Comparison of ENCODE assay signal across 1 cellular context in the genomic region with DNA sequence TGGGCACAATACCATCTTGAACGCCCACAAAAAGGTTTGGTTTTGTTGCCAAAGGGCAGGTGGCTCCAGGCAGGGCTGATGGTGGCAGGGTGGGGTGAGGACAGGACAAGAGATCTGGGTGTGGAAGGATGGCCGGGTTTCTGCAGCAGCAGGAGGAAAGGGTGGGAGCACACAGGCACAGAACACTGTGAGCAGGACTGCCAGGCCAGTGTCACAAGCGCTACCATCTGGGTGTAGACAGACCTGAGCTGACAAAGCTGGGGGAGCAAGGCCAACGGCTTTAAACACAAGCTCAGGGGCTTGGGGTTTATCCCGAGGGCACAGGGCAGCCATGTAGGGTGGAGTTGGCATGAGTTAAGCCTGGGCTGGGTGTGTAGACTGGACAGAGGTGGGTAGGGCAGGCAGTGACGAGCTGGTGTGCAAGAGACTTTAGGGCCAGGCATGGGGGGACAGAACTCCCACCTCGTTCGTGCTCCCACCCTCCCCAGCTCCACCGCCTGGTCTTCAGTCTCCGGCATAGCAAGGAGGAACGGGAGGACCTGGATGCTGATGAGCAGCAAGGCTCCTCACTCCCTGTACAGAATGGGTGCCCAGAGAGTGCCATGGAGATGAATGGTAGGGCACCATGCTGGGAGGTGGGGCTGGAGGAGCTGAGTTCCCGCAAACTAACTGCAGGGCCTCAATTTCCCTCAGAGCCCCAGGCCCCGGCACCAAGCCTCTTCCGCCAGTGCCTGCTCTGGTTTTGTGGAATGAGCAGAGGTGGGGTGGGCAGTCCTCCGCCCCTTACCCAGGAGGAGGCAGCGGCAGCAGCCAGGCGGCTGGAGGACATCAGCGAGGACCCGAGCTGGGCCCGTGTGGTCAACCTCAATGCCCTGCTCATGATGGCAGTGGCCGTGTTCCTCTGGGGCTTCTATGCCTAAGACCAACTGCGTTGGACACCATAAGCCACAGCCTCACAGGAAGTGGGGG.
TF ChIP-seq lines count a peak whose summit lies in the region.

No MANE protein-coding gene starts in this region.

TF ChIP-seq in GM23338, 12 proteins besides CTCF, POLR2A, EP300 and RAD21:
- TF ChIP-seq ZNF331 (CRISPR knock-in tag; IDR thresholded peaks at IDR 0.05; ENCODE audit: low read depth), result no peak
- no peak for TF ChIP-seq EZH2phosphoT487 (IDR thresholded peaks at IDR 0.05; ENCODE audit: unreplicated experiment)
- no peak for TF ChIP-seq ZNF462 (CRISPR knock-in tag; IDR thresholded peaks at IDR 0.05)
- no peak for TF ChIP-seq CREB1 (CRISPR knock-in tag; IDR thresholded peaks at IDR 0.05; ENCODE audit: low read depth)
- TF ChIP-seq EZH2 (IDR thresholded peaks at IDR 0.05; ENCODE audit: low read depth, unreplicated experiment), result no peak
- no peak for TF ChIP-seq ZNF114 (CRISPR knock-in tag; IDR thresholded peaks at IDR 0.05)
- no peak for TF ChIP-seq JUNB (IDR thresholded peaks at IDR 0.05; ENCODE audit: unreplicated experiment)
- TF ChIP-seq POLR2AphosphoS5 (IDR thresholded peaks at IDR 0.05; ENCODE audit: low read depth), result no peak
- no peak for TF ChIP-seq STAT1 (IDR thresholded peaks at IDR 0.05; ENCODE audit: unreplicated experiment)
- TF ChIP-seq, protein P1, sequence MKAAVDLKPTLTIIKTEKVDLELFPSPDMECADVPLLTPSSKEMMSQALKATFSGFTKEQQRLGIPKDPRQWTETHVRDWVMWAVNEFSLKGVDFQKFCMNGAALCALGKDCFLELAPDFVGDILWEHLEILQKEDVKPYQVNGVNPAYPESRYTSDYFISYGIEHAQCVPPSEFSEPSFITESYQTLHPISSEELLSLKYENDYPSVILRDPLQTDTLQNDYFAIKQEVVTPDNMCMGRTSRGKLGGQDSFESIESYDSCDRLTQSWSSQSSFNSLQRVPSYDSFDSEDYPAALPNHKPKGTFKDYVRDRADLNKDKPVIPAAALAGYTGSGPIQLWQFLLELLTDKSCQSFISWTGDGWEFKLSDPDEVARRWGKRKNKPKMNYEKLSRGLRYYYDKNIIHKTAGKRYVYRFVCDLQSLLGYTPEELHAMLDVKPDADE (IDR thresholded peaks at IDR 0.05), result no peak
- TF ChIP-seq NANOG (IDR thresholded peaks at IDR 0.05; ENCODE audit: borderline replicate concordance), result no peak
- no peak for TF ChIP-seq REST (IDR thresholded peaks at IDR 0.05; ENCODE audit: unreplicated experiment)
